In the genomic region with DNA sequence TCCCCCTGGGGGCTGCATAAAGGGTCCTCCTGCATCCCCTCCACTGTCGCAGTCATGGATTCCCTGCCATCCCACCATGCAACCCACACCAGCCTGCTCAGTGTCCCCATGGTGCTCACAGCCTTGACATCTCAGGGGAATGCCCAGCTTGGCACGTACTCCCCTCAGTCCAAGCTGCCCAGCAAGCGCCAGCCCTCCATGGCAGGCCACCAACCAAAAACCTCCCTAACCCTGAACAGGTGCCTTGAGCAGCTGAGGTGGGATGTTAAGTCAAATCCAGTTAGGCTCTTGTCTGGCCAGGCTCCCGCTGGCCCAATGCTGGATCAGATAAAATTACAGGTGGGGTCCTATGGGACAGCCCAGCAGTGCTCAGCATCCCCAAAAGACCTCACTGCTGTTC, we compare ENCODE assay signal across 1 cellular context.
TF ChIP-seq lines count a peak whose summit lies in the region.

No MANE protein-coding gene starts in this region.

TF ChIP-seq in HCT116, 20 proteins besides CTCF, POLR2A, EP300 and RAD21:
- no peak for TF ChIP-seq CEBPB (IDR thresholded peaks at IDR 0.05; ENCODE audit: low read depth)
- TF ChIP-seq, protein P1, sequence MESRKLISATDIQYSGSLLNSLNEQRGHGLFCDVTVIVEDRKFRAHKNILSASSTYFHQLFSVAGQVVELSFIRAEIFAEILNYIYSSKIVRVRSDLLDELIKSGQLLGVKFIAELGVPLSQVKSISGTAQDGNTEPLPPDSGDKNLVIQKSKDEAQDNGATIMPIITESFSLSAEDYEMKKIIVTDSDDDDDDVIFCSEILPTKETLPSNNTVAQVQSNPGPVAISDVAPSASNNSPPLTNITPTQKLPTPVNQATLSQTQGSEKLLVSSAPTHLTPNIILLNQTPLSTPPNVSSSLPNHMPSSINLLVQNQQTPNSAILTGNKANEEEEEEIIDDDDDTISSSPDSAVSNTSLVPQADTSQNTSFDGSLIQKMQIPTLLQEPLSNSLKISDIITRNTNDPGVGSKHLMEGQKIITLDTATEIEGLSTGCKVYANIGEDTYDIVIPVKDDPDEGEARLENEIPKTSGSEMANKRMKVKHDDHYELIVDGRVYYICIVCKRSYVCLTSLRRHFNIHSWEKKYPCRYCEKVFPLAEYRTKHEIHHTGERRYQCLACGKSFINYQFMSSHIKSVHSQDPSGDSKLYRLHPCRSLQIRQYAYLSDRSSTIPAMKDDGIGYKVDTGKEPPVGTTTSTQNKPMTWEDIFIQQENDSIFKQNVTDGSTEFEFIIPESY (IDR thresholded peaks at IDR 0.05; ENCODE audit: extremely low read depth, insufficient replicate concordance, low read length), result no peak
- no peak for TF ChIP-seq TCF7L2 (IDR thresholded peaks at IDR 0.05; ENCODE audit: borderline replicate concordance, extremely low read depth, insufficient read depth, insufficient read length)
- TF ChIP-seq EZH2phosphoT487 (IDR thresholded peaks at IDR 0.05; ENCODE audit: borderline replicate concordance), result no peak
- no peak for TF ChIP-seq SIN3A (IDR thresholded peaks at IDR 0.05; ENCODE audit: low read depth)
- no peak for TF ChIP-seq ZNF274 (IDR thresholded peaks at IDR 0.05; ENCODE audit: low read depth, low read length)
- TF ChIP-seq ZFX (IDR thresholded peaks at IDR 0.05), result no peak
- TF ChIP-seq SP1 (IDR thresholded peaks at IDR 0.05; ENCODE audit: low read depth), result no peak
- no peak for TF ChIP-seq ELF1 (IDR thresholded peaks at IDR 0.05; ENCODE audit: borderline replicate concordance, low read depth)
- TF ChIP-seq, protein P2, sequence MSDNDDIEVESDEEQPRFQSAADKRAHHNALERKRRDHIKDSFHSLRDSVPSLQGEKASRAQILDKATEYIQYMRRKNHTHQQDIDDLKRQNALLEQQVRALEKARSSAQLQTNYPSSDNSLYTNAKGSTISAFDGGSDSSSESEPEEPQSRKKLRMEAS (IDR thresholded peaks at IDR 0.05), result no peak
- no peak for TF ChIP-seq CBX3 (IDR thresholded peaks at IDR 0.05; ENCODE audit: low read depth)
- TF ChIP-seq, protein P3, sequence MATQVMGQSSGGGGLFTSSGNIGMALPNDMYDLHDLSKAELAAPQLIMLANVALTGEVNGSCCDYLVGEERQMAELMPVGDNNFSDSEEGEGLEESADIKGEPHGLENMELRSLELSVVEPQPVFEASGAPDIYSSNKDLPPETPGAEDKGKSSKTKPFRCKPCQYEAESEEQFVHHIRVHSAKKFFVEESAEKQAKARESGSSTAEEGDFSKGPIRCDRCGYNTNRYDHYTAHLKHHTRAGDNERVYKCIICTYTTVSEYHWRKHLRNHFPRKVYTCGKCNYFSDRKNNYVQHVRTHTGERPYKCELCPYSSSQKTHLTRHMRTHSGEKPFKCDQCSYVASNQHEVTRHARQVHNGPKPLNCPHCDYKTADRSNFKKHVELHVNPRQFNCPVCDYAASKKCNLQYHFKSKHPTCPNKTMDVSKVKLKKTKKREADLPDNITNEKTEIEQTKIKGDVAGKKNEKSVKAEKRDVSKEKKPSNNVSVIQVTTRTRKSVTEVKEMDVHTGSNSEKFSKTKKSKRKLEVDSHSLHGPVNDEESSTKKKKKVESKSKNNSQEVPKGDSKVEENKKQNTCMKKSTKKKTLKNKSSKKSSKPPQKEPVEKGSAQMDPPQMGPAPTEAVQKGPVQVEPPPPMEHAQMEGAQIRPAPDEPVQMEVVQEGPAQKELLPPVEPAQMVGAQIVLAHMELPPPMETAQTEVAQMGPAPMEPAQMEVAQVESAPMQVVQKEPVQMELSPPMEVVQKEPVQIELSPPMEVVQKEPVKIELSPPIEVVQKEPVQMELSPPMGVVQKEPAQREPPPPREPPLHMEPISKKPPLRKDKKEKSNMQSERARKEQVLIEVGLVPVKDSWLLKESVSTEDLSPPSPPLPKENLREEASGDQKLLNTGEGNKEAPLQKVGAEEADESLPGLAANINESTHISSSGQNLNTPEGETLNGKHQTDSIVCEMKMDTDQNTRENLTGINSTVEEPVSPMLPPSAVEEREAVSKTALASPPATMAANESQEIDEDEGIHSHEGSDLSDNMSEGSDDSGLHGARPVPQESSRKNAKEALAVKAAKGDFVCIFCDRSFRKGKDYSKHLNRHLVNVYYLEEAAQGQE (IDR thresholded peaks at IDR 0.05; ENCODE audit: low read depth), result no peak
- TF ChIP-seq EZH2 (IDR thresholded peaks at IDR 0.05), result no peak
- no peak for TF ChIP-seq YY1 (IDR thresholded peaks at IDR 0.05; ENCODE audit: extremely low read depth, insufficient replicate concordance, low read depth, low read length)
- no peak for TF ChIP-seq JUND (IDR thresholded peaks at IDR 0.05)
